26 cellular contexts compared by ENCODE assay signal in genomic region chr4:76980280-76980679, GRCh38. TPM values are rescaled to one million over a fixed set of nuclear protein-coding genes. Genes with fewer than 3 reads are reported as not detected.
DNase-seq lines count a peak whose midpoint lies in the region; ATAC-seq and TF ChIP-seq lines count a peak whose summit lies in the region.
"Had no signal": no experiment of that assay in that cellular context is flagged by ENCODE, and none has a peak within 500 bp of the region (broad histone marks: within the 10 kb centered on the region; RNA-seq: fewer than 3 reads in every experiment).

No MANE protein-coding gene starts in this region.

- peak overlapping the region; percentile 51 for H3K27ac Mint-ChIP-seq in T-helper 17 cell
- H3K27ac Mint-ChIP-seq: activated CD8-positive, alpha-beta T cell treated with anti-CD3 and anti-CD28 coated beads for 36 hours; activated naive CD4-positive, alpha-beta T cell treated with anti-CD3 and anti-CD28 coated beads, Interleukin-2, amount 50 U/mL, for 72 hours; activated T-helper 2 cell treated with anti-CD3 and anti-CD28 coated beads, Interferon-gamma antibody, Interleukin-2, Interleukin-4, amounts not matched to agents 10 μg/mL and 5 μg/mL and 100 μg/mL, durations not matched to agents 14 hours and 24 hours and 36 hours; effector memory CD8-positive, alpha-beta T cell; neural progenitor cell; progenitor cell of endocrine pancreas had no signal

- no peaks in the 10 kb centered on the region for H3K27me3 ChIP-seq in smooth muscle cell (ENCODE audit: low read depth)
- H3K27me3 ChIP-seq in right cardiac atrium (ENCODE audit: control insufficient read depth, insufficient read depth), result no peaks in the 10 kb centered on the region
- H3K27me3 ChIP-seq: colonic mucosa, neural progenitor cell, sigmoid colon had no signal

- peaks cover 41% of the 10 kb centered on the region for H3K4me1 ChIP-seq in smooth muscle cell (ENCODE audit: low read depth)
- peaks cover 6% of the 10 kb centered on the region for H3K4me1 ChIP-seq in right cardiac atrium (ENCODE audit: control insufficient read depth, insufficient read depth, low read length)

- H3K9ac ChIP-seq in smooth muscle cell (ENCODE audit: low read depth), result no peak overlapping the region
- H3K9ac ChIP-seq: neural progenitor cell had no signal

- H3K4me3 ChIP-seq in fibroblast of villous mesenchyme (ENCODE audit: low read depth, low read length), result no peak overlapping the region
- H3K4me3 ChIP-seq in smooth muscle cell, result no peak overlapping the region
- H3K4me3 ChIP-seq in right cardiac atrium (ENCODE audit: low read length), result no peak overlapping the region
- H3K4me3 ChIP-seq: colonic mucosa, neural progenitor cell, sigmoid colon had no signal

- no peaks in the 10 kb centered on the region for H3K36me3 ChIP-seq in smooth muscle cell (ENCODE audit: low read depth)
- H3K36me3 ChIP-seq: colonic mucosa, neural progenitor cell, sigmoid colon had no signal

- DNase-seq in NCI-H524 (lab: John Stamatoyannopoulos, UW) (peak; percentile 10 to 36), NCI-H524 treated with DMSO at 0.1 percent for 48 hours (lab: John Stamatoyannopoulos, UW) (no peak), T-helper 17 cell (no peak), fibroblast of villous mesenchyme (ENCODE audit: low read depth) (peak; percentile 76), smooth muscle cell (lab: John Stamatoyannopoulos, UW; ENCODE audit: unreplicated experiment) (no peak), SHP77 treated with DMSO at 0.1 percent for 48 hours (lab: John Stamatoyannopoulos, UW) (no peak), right cardiac atrium (no peak)
- DNase-seq: activated CD4-positive, alpha-beta T cell treated with anti-CD3 and anti-CD28 coated beads for 1 hour; activated CD8-positive, alpha-beta T cell treated with anti-CD3 and anti-CD28 coated beads for 36 hours; CD4-positive, alpha-beta memory T cell; colonic mucosa; DMS79; effector memory CD8-positive, alpha-beta T cell; foreskin melanocyte; GDM1; Karpas-422; NCI-H146; NCI-H510A treated with DMSO at 0.1 percent for 48 hours; sigmoid colon; stimulated activated naive CD8-positive, alpha-beta T cell treated with anti-CD3 and anti-CD28 coated beads, Interleukin-15, Interleukin-2, amounts not matched to agents 100 U/mL and 50 U/mL, for 24 hours; T-helper 1 cell had no signal

- WGBS in smooth muscle cell (ENCODE audit: low lambda C conversion rate), result 75% methylated on average over 6 of the region's 6 CpGs
- WGBS in right cardiac atrium, result 43% methylated on average over 6 of the region's 6 CpGs

- H3K36me3 Mint-ChIP-seq in T-helper 17 cell (ENCODE audit: low read depth), result no peaks in the 10 kb centered on the region

- H3K4me2 ChIP-seq in smooth muscle cell, result no peak overlapping the region
- H3K4me2 ChIP-seq: neural progenitor cell had no signal

- no peak overlapping the region for H3K4me3 Mint-ChIP-seq in T-helper 17 cell
- H3K4me3 Mint-ChIP-seq: activated CD8-positive, alpha-beta T cell treated with anti-CD3 and anti-CD28 coated beads for 36 hours; CD4-positive, alpha-beta memory T cell; effector memory CD8-positive, alpha-beta T cell; neural progenitor cell had no signal

- H3K27ac ChIP-seq in smooth muscle cell (ENCODE audit: low read depth), result peak overlapping the region; percentile 97
- H3K27ac ChIP-seq in right cardiac atrium (ENCODE audit: low read length), result no peak overlapping the region
- H3K27ac ChIP-seq: colonic mucosa, neural progenitor cell, sigmoid colon had no signal

- H4K20me1 ChIP-seq in smooth muscle cell (ENCODE audit: low read depth), result peaks cover 64% of the 10 kb centered on the region

- intact Hi-C loops in right cardiac atrium (cut with DNase I), result no loop called here

- ATAC-seq in T-helper 17 cell (no peak), HG02870 (IDR thresholded peaks at IDR 0.05; ENCODE audit: unreplicated experiment) (no peak), right cardiac atrium (no peak)
- ATAC-seq: activated CD8-positive, alpha-beta T cell treated with anti-CD3 and anti-CD28 coated beads for 36 hours; activated naive CD4-positive, alpha-beta T cell treated with anti-CD3 and anti-CD28 coated beads, Interleukin-2, amount 50 U/mL, for 72 hours; effector memory CD8-positive, alpha-beta T cell; stimulated activated naive CD8-positive, alpha-beta T cell treated with anti-CD3 and anti-CD28 coated beads, Interleukin-15, Interleukin-2, amounts not matched to agents 100 U/mL and 50 U/mL, for 24 hours had no signal

- TF ChIP-seq CTCF in fibroblast of villous mesenchyme (IDR thresholded peaks at IDR 0.05; ENCODE audit: insufficient read depth, low read depth, low read length) (no peak), smooth muscle cell (IDR thresholded peaks at IDR 0.05; ENCODE audit: borderline replicate concordance, insufficient read depth, poor library complexity, severe bottlenecking) (no peak)

- H3K9me3 ChIP-seq in T-helper 17 cell (ENCODE audit: control insufficient read depth, low read length, poor library complexity, severe bottlenecking) (no peaks in the 10 kb centered on the region), smooth muscle cell (replicated peaks; ENCODE audit: low read depth) (no peaks in the 10 kb centered on the region), right cardiac atrium (ENCODE audit: control insufficient read depth, low read length) (no peaks in the 10 kb centered on the region)
- H3K9me3 ChIP-seq: colonic mucosa, sigmoid colon had no signal

- no peaks in the 10 kb centered on the region for H3K27me3 Mint-ChIP-seq in T-helper 17 cell
- H3K27me3 Mint-ChIP-seq: activated CD8-positive, alpha-beta T cell treated with anti-CD3 and anti-CD28 coated beads for 36 hours; CD4-positive, alpha-beta memory T cell; effector memory CD8-positive, alpha-beta T cell; progenitor cell of endocrine pancreas had no signal

- H2AFZ ChIP-seq in smooth muscle cell (ENCODE audit: low read depth), result no peak overlapping the region
- H2AFZ ChIP-seq: neural progenitor cell had no signal

- H3K4me1 Mint-ChIP-seq in T-helper 17 cell, result peaks cover 54% of the 10 kb centered on the region

- H3K79me2 ChIP-seq in smooth muscle cell (ENCODE audit: low read depth), result peaks cover 89% of the 10 kb centered on the region

- H3F3A ChIP-seq in smooth muscle cell (ENCODE audit: low read depth), result peaks cover 31% of the 10 kb centered on the region

RNA-seq across cellular contexts. Expression of gene SEPTIN11, which starts 30.7 kb away (rescaled TPM):
- total RNA-seq in T-helper 17 cell, result 10 to 100 TPM; 21.4 to 40.3 TPM
- total RNA-seq in fibroblast of villous mesenchyme, result 439 and 632 TPM in 2 replicates
- 244 and 285 TPM in 2 replicates for total RNA-seq in smooth muscle cell
- polyA plus RNA-seq in smooth muscle cell, result 144 and 157 TPM in 2 replicates
- 10 to 100 TPM; 31.5 to 50.1 (median 32.8) TPM for total RNA-seq in right cardiac atrium
- polyA plus RNA-seq in right cardiac atrium, result 16.7 TPM

Comparison
In these comparisons a context has a peak if more than half of its experiments do, and no peak if none do; other contexts are left out.
1. DNase-seq: peak in NCI-H524 (2 of 2) and fibroblast of villous mesenchyme (single experiment); none in NCI-H524 treated with DMSO at 0.1 percent for 48 hours (single experiment), T-helper 17 cell (0 of 3), smooth muscle cell (single experiment), SHP77 treated with DMSO at 0.1 percent for 48 hours (single experiment) and right cardiac atrium (0 of 3).